Comparison of ENCODE assay signal across 7 cellular contexts in the genomic region with DNA sequence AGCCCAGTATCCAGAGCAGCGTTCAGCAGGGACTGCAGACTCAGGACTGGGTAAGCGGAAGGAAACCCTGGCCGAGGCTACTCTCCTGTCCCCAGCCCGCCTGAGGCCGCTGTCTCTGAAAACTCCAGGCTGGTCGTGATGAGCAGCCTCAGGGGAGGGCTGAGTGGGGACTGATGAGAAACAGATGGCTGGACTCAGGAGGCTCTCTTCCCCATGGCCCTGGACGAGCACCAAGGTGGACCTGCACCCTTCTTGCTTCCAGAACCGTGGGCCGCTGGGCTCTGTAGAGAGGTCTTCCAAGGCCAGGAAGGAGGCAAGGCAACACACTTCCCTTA. TPM values are rescaled to one million over a fixed set of nuclear protein-coding genes. Genes with fewer than 3 reads are reported as not detected.
DNase-seq lines count a peak whose midpoint lies in the region; ATAC-seq and TF ChIP-seq lines count a peak whose summit lies in the region.

No MANE protein-coding gene starts in this region.

- no peaks in the 10 kb centered on the region for H3K4me1 Mint-ChIP-seq in HFFc6 (ENCODE audit: low read depth)
- peaks cover 9% of the 10 kb centered on the region for H3K4me1 Mint-ChIP-seq in activated T-helper 17 cell treated with anti-CD3 and anti-CD28 coated beads, Interleukin-2, amount 50 U/mL, for 72 hours
- H3K4me1 Mint-ChIP-seq in stimulated activated naive CD8-positive, alpha-beta T cell treated with anti-CD3 and anti-CD28 coated beads, Interleukin-15, amount 100 ng/mL, for 72 hours, result peaks cover 38% of the 10 kb centered on the region

- no peak for DNase-seq in HFFc6
- no peak for DNase-seq in stimulated activated naive CD8-positive, alpha-beta T cell treated with anti-CD3 and anti-CD28 coated beads, Interleukin-15, amount 100 ng/mL, for 72 hours
- DNase-seq in H7, result no peak

- H3K36me3 Mint-ChIP-seq in HFFc6 (ENCODE audit: low read depth), result peaks cover 27% of the 10 kb centered on the region
- peaks cover 18% of the 10 kb centered on the region for H3K36me3 Mint-ChIP-seq in activated T-helper 17 cell treated with anti-CD3 and anti-CD28 coated beads, Interleukin-2, amount 50 U/mL, for 72 hours (ENCODE audit: low read depth)

- peaks cover 3% of the 10 kb centered on the region; the same call in 1 of the 2 replicates for H3K27me3 ChIP-seq in H7 (ENCODE audit: control insufficient read depth, insufficient read depth, low read length)

- H3K4me3 Mint-ChIP-seq in HFFc6, result peak overlapping the region; percentile 84
- H3K4me3 Mint-ChIP-seq in activated T-helper 17 cell treated with anti-CD3 and anti-CD28 coated beads, Interleukin-2, amount 50 U/mL, for 72 hours, result peak overlapping the region; percentile 72
- H3K4me3 Mint-ChIP-seq in stimulated activated naive CD8-positive, alpha-beta T cell treated with anti-CD3 and anti-CD28 coated beads, Interleukin-15, amount 100 ng/mL, for 72 hours, result peak overlapping the region; percentile 95 to 99

- no peaks in the 10 kb centered on the region; the same call in 1 of the 2 replicates for H3K36me3 ChIP-seq in H7 (replicated peaks; ENCODE audit: control insufficient read depth, insufficient read depth, low read length)

- H3K9me3 Mint-ChIP-seq in HFFc6, result peaks cover 12% of the 10 kb centered on the region; the same call in 1 of the 2 replicates
- peaks cover 9% of the 10 kb centered on the region for H3K9me3 Mint-ChIP-seq in activated T-helper 17 cell treated with anti-CD3 and anti-CD28 coated beads, Interleukin-2, amount 50 U/mL, for 72 hours
- peaks cover 8 to 16% of the 10 kb centered on the region in 2 donors for H3K9me3 Mint-ChIP-seq in stimulated activated naive CD8-positive, alpha-beta T cell treated with anti-CD3 and anti-CD28 coated beads, Interleukin-15, amount 100 ng/mL, for 72 hours

- H3K4me3 ChIP-seq in iPS-18c (ENCODE audit: insufficient read depth, low read depth, low read length) (peak overlapping the region; percentile 20; the same call in 1 of the 2 replicates), H7 (ENCODE audit: insufficient read depth, low read depth, low read length) (no peak overlapping the region)

- ATAC-seq in activated T-helper 17 cell treated with anti-CD3 and anti-CD28 coated beads, Interleukin-2, amount 50 U/mL, for 72 hours (replicated peaks), result no peak
- no peak for ATAC-seq in stimulated activated naive CD8-positive, alpha-beta T cell treated with anti-CD3 and anti-CD28 coated beads, Interleukin-15, amount 100 ng/mL, for 72 hours
- ATAC-seq in GM19455 (IDR thresholded peaks at IDR 0.05; ENCODE audit: unreplicated experiment), result no peak
- no peak for ATAC-seq in HG03378 (IDR thresholded peaks at IDR 0.05; ENCODE audit: unreplicated experiment)

- no peaks in the 10 kb centered on the region for H3K27me3 Mint-ChIP-seq in HFFc6 (ENCODE audit: insufficient read depth)
- no peaks in the 10 kb centered on the region for H3K27me3 Mint-ChIP-seq in activated T-helper 17 cell treated with anti-CD3 and anti-CD28 coated beads, Interleukin-2, amount 50 U/mL, for 72 hours
- no peaks in the 10 kb centered on the region for H3K27me3 Mint-ChIP-seq in stimulated activated naive CD8-positive, alpha-beta T cell treated with anti-CD3 and anti-CD28 coated beads, Interleukin-15, amount 100 ng/mL, for 72 hours

- peaks cover 18% of the 10 kb centered on the region for H3K9me3 ChIP-seq in iPS-18c (ENCODE audit: control insufficient read depth, insufficient read depth, low read length)

- H3K27ac Mint-ChIP-seq in HFFc6, result peak overlapping the region; percentile 18; the same call in 1 of the 2 replicates
- H3K27ac Mint-ChIP-seq in activated T-helper 17 cell treated with anti-CD3 and anti-CD28 coated beads, Interleukin-2, amount 50 U/mL, for 72 hours, result no peak overlapping the region
- peak overlapping the region; percentile 96 to 99 for H3K27ac Mint-ChIP-seq in stimulated activated naive CD8-positive, alpha-beta T cell treated with anti-CD3 and anti-CD28 coated beads, Interleukin-15, amount 100 ng/mL, for 72 hours

- no peak for TF ChIP-seq CTCF in HFFc6 (IDR thresholded peaks at IDR 0.05)

RNA-seq across cellular contexts. Expression of a gene that starts 1.1 kb away (rescaled TPM):
- total RNA-seq in HFFc6 (2021; fragmentation: NEBNext Ultra II Directional; extraction: Animal tissue kit (Norgen Biotek cat#: 25700)), result 1 to 10 TPM in 2 of 6 experiments, under 1 TPM in 4; 0.34 to 2.1 (median 0.76) TPM
- total RNA-seq in activated T-helper 17 cell treated with anti-CD3 and anti-CD28 coated beads, Interleukin-2, amount 50 U/mL, for 72 hours, result 1 to 10 TPM in 1 of 2 donors, under 1 TPM in 1; 0.95 to 3.7 TPM
- 0.42 and 1.1 TPM in 2 replicates for total RNA-seq in H7 (2014; rRNA removed; shearing (Covaris generic))

RNA-seq across cellular contexts. Expression of a gene that starts 20.2 kb away (rescaled TPM):
- 10 to 100 TPM; 67.5 to 71.3 (median 69.2) TPM for total RNA-seq in HFFc6 (2021; fragmentation: NEBNext Ultra II Directional; extraction: Animal tissue kit (Norgen Biotek cat#: 25700))
- total RNA-seq in activated T-helper 17 cell treated with anti-CD3 and anti-CD28 coated beads, Interleukin-2, amount 50 U/mL, for 72 hours, result 100 to 1,000 TPM in 1 of 2 donors, 10 to 100 TPM in 1; 99.4 to 144 TPM
- 120 and 160 TPM in 2 replicates for total RNA-seq in H7 (2014; rRNA removed; shearing (Covaris generic))
